Comparison of ENCODE assay signal across 18 cellular contexts in the genomic region with DNA sequence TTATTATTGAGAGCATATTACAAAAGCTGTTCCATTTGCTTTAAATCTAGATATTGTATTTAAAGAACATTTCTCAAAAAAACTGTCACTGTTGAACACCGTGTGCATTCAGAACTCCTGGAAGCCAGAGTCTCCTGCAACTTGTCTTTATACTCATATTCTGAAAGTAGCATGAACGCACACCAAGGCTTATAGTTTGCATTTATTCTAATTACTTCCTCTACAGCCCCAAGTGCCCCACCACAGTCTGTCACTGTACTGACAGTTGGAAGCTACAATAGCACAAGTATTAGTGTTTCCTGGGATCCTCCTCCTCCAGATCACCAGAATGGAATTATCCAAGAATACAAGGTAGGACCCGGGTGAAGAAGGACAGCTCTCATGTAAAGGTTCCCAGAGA.
DNase-seq lines count a peak whose midpoint lies in the region; FAIRE-seq and TF ChIP-seq lines count a peak whose summit lies in the region.
"Had no signal": no experiment of that assay in that cellular context is flagged by ENCODE, and none has a peak within 500 bp of the region (broad histone marks: within the 10 kb centered on the region; RNA-seq: fewer than 3 reads in every experiment).

No MANE protein-coding gene starts in this region.

- H3K27me3 ChIP-seq in Karpas-422 (ENCODE audit: low read length) (no peaks in the 10 kb centered on the region), WERI-Rb-1 (ENCODE audit: insufficient read depth, low read depth, severe bottlenecking) (no peaks in the 10 kb centered on the region)
- H3K27me3 ChIP-seq: BLaER1 had no signal

- TF ChIP-seq POLR2A in H54 (IDR thresholded peaks at IDR 0.05; ENCODE audit: low read depth, low read length): no peak

- no peak for TF ChIP-seq CTCF in WERI-Rb-1 (IDR thresholded peaks at IDR 0.05; ENCODE audit: low read depth, low read length)

- H3K4me1 ChIP-seq in Karpas-422 (ENCODE audit: low read length): peaks cover 64% of the 10 kb centered on the region
- H3K4me1 ChIP-seq: HAP-1 had no signal

- no peaks in the 10 kb centered on the region for H4K20me1 ChIP-seq in Karpas-422 (ENCODE audit: insufficient read depth, low read depth, low read length)
- H4K20me1 ChIP-seq: BLaER1 had no signal

- peaks cover 35% of the 10 kb centered on the region for H3K36me3 ChIP-seq in Karpas-422 (ENCODE audit: insufficient read depth, low read length)
- peaks cover 11% of the 10 kb centered on the region; the same call in 1 of the 2 replicates for H3K36me3 ChIP-seq in WERI-Rb-1
- H3K36me3 ChIP-seq: BLaER1, HAP-1 had no signal

- DNase-seq in Karpas-422 (peak; percentile 95), NCI-H69 (lab: John Stamatoyannopoulos, UW) (peak; percentile 4), WERI-Rb-1 (peak; percentile 11), H54 (ENCODE audit: insufficient read length, low spot score) (no peak), NCI-H2171 (lab: John Stamatoyannopoulos, UW) (no peak), CD1c-positive myeloid dendritic cell (ENCODE audit: extremely low spot score) (no peak)
- DNase-seq: CD4-positive, alpha-beta T cell; CD8-positive, alpha-beta memory T cell; DMS53; DMS79 treated with DMSO at 0.1 percent for 48 hours; GF-D8; HFFc6 had no signal

- H3K9me3 ChIP-seq in Karpas-422 (ENCODE audit: low read length) (no peaks in the 10 kb centered on the region), WERI-Rb-1 (ENCODE audit: severe bottlenecking) (no peaks in the 10 kb centered on the region)
- H3K9me3 ChIP-seq: BLaER1, HAP-1 had no signal

- H3K27ac ChIP-seq in Karpas-422 (ENCODE audit: low read length) (peak overlapping the region; percentile 97), WERI-Rb-1 (no peak overlapping the region)
- H3K27ac ChIP-seq: BLaER1, C4-2B had no signal

- H2AFZ ChIP-seq in Karpas-422 (ENCODE audit: low read length): no peak overlapping the region
- H2AFZ ChIP-seq: GM23338 had no signal

- H3K9me2 ChIP-seq in Karpas-422 (replicated peaks; ENCODE audit: insufficient read depth, low read length): no peaks in the 10 kb centered on the region

- FAIRE-seq in H54 (lab: Jason Lieb, UNC): no peak
- FAIRE-seq: GM12891, GM18507 had no signal

- H3K4me2 ChIP-seq in Karpas-422 (ENCODE audit: low read depth, low read length, poor library complexity, severe bottlenecking): peak overlapping the region; percentile 95
- H3K4me2 ChIP-seq: BLaER1, GM23338 had no signal

- H3K79me2 ChIP-seq in Karpas-422 (ENCODE audit: low read length): peaks cover 49% of the 10 kb centered on the region

- H3K4me3 ChIP-seq in Karpas-422 (ENCODE audit: low read length) (peak overlapping the region; percentile 91), WERI-Rb-1 (ENCODE audit: low read depth, low read length) (no peak overlapping the region)
- H3K4me3 ChIP-seq: BLaER1, GM23338, HAP-1 had no signal

- peak overlapping the region; percentile 89 for H3K9ac ChIP-seq in Karpas-422 (ENCODE audit: low read length)
- H3K9ac ChIP-seq: BLaER1 had no signal

Comparison
In these comparisons a context has a peak if more than half of its experiments do, and no peak if none do; other contexts are left out.
1. DNase-seq: peak in Karpas-422 (single experiment), NCI-H69 (single experiment) and WERI-Rb-1 (single experiment); none in H54 (single experiment), NCI-H2171 (single experiment) and CD1c-positive myeloid dendritic cell (single experiment).